ENCODE assay signal across 1 cellular context in genomic region chr6:30075094-30075986, GRCh38.
TF ChIP-seq lines count a peak whose summit lies in the region.

RNF39 (minus strand) TSS chr6:30075769; CDS start chr6:30075585, 184 bp downstream.

TF ChIP-seq in HepG2, 621 proteins besides CTCF, POLR2A, EP300 and RAD21 (continued from another document and continues in another):
- peak; percentile 78; the same call in 1 of the 2 replicates for TF ChIP-seq FOXO1 (CRISPR knock-in tag; IDR thresholded peaks at IDR 0.05)
- no peak; the same call in 1 of the 2 replicates for TF ChIP-seq ARHGAP35 (CRISPR knock-in tag; IDR thresholded peaks at IDR 0.05; ENCODE audit: borderline replicate concordance)
- peak; percentile 80; the same call in 1 of the 2 replicates for TF ChIP-seq ZNF569 (CRISPR knock-in tag; IDR thresholded peaks at IDR 0.05; ENCODE audit: borderline replicate concordance)
- TF ChIP-seq SIN3A (IDR thresholded peaks at IDR 0.05; ENCODE audit: borderline replicate concordance, low read depth, low read length): no peak
- 0 out of 2 replicates have a peak, but pooled peaks have one; percentile 14 for TF ChIP-seq KAT8 (CRISPR knock-in tag; IDR thresholded peaks at IDR 0.05)
- peak; percentile 82 for TF ChIP-seq ZNF446 (CRISPR knock-in tag; IDR thresholded peaks at IDR 0.05)
- TF ChIP-seq ZNF484 (CRISPR knock-in tag; IDR thresholded peaks at IDR 0.05; ENCODE audit: borderline replicate concordance, low read depth): 0 out of 2 replicates have a peak, but pooled peaks have one; percentile 51
- TF ChIP-seq NR3C1 (CRISPR knock-in tag; IDR thresholded peaks at IDR 0.05): no peak
- TF ChIP-seq ZNF263 (CRISPR knock-in tag; IDR thresholded peaks at IDR 0.05): peak; percentile 13; the same call in 1 of the 2 replicates
- peak; percentile 73; the same call in 1 of the 2 replicates for TF ChIP-seq HBP1 (CRISPR knock-in tag; IDR thresholded peaks at IDR 0.05; ENCODE audit: low read depth)
- TF ChIP-seq ZNF777 (CRISPR knock-in tag; IDR thresholded peaks at IDR 0.05): peak; percentile 87
- peak; percentile 32 for TF ChIP-seq ERF (CRISPR knock-in tag; IDR thresholded peaks at IDR 0.05)
- no peak for TF ChIP-seq ZNF101 (CRISPR knock-in tag; IDR thresholded peaks at IDR 0.05; ENCODE audit: borderline replicate concordance, low read depth)
- TF ChIP-seq ZNF713 (CRISPR knock-in tag; IDR thresholded peaks at IDR 0.05): 0 out of 2 replicates have a peak, but pooled peaks have one; percentile 33
- 0 out of 2 replicates have a peak, but pooled peaks have one; percentile 17 for TF ChIP-seq ZNF878 (CRISPR knock-in tag; IDR thresholded peaks at IDR 0.05)
- TF ChIP-seq CBX1 (IDR thresholded peaks at IDR 0.05; ENCODE audit: low read depth): no peak
- no peak for TF ChIP-seq ZNF430 (CRISPR knock-in tag; IDR thresholded peaks at IDR 0.05)
- peak; percentile 73 for TF ChIP-seq NRL (CRISPR knock-in tag; IDR thresholded peaks at IDR 0.05; ENCODE audit: borderline replicate concordance)
- peak; percentile 63 for TF ChIP-seq ZFY (CRISPR knock-in tag; IDR thresholded peaks at IDR 0.05)
- TF ChIP-seq NR2F2 (IDR thresholded peaks at IDR 0.05; ENCODE audit: borderline replicate concordance, low read depth): 0 out of 2 replicates have a peak, but pooled peaks have one; percentile 34
- 0 out of 2 replicates have a peak, but pooled peaks have one; percentile 87 for TF ChIP-seq HIVEP1 (CRISPR knock-in tag; IDR thresholded peaks at IDR 0.05)
- TF ChIP-seq ZBTB4 (CRISPR knock-in tag; IDR thresholded peaks at IDR 0.05; ENCODE audit: borderline replicate concordance): peak; percentile 80; the same call in 1 of the 2 replicates
- peak; percentile 40; the same call in 1 of the 2 replicates for TF ChIP-seq ZBTB7A (CRISPR knock-in tag; IDR thresholded peaks at IDR 0.05)
- TF ChIP-seq ZFP62 (CRISPR knock-in tag; IDR thresholded peaks at IDR 0.05): 0 out of 2 replicates have a peak, but pooled peaks have one; percentile 15
- 0 out of 2 replicates have a peak, but pooled peaks have one; percentile 78 for TF ChIP-seq ZNF30 (CRISPR knock-in tag; IDR thresholded peaks at IDR 0.05)
- TF ChIP-seq FOXM1 (CRISPR knock-in tag; IDR thresholded peaks at IDR 0.05): no peak
- TF ChIP-seq SOX6 (IDR thresholded peaks at IDR 0.05): no peak
- peak; percentile 52 for TF ChIP-seq SOX6 (CRISPR knock-in tag; IDR thresholded peaks at IDR 0.05)
- no peak; the same call in 1 of the 2 replicates for TF ChIP-seq ZNF556 (CRISPR knock-in tag; IDR thresholded peaks at IDR 0.05; ENCODE audit: borderline replicate concordance)
- no peak for TF ChIP-seq ONECUT2 (CRISPR knock-in tag; IDR thresholded peaks at IDR 0.05)
- no peak for TF ChIP-seq TARDBP (CRISPR knock-in tag; IDR thresholded peaks at IDR 0.05)
- TF ChIP-seq ZNF12 (CRISPR knock-in tag; IDR thresholded peaks at IDR 0.05): no peak
- TF ChIP-seq DNMT3B (CRISPR knock-in tag; conservative IDR thresholded peaks at IDR 0.05): no peak
- no peak for TF ChIP-seq ATF1 (CRISPR knock-in tag; IDR thresholded peaks at IDR 0.05)
- TF ChIP-seq TEF (CRISPR knock-in tag; IDR thresholded peaks at IDR 0.05): no peak; the same call in 1 of the 2 replicates
- TF ChIP-seq RFX3 (CRISPR knock-in tag; IDR thresholded peaks at IDR 0.05): no peak
- 0 out of 2 replicates have a peak, but pooled peaks have one; percentile 62 for TF ChIP-seq ZBTB46 (CRISPR knock-in tag; IDR thresholded peaks at IDR 0.05; ENCODE audit: borderline replicate concordance)
- TF ChIP-seq ZNF335 (CRISPR knock-in tag; IDR thresholded peaks at IDR 0.05): no peak
- no peak for TF ChIP-seq SOX13 (IDR thresholded peaks at IDR 0.05)
- peak in 1 of 2 experiments; percentile 17; a peak in 1 of 4 replicates for TF ChIP-seq SOX13 (CRISPR knock-in tag; conservative IDR thresholded peaks at IDR 0.05 in 1 of 2, IDR thresholded peaks at IDR 0.05 in 1 of 2)
- TF ChIP-seq THAP11 (CRISPR knock-in tag; IDR thresholded peaks at IDR 0.05): peak; percentile 55; the same call in 1 of the 2 replicates
- TF ChIP-seq ZNF550 (CRISPR knock-in tag; IDR thresholded peaks at IDR 0.05; ENCODE audit: borderline replicate concordance): peak; percentile 46
- TF ChIP-seq HOXD1 (CRISPR knock-in tag; IDR thresholded peaks at IDR 0.05): peak; percentile 74
- peak; percentile 32; the same call in 1 of the 2 replicates for TF ChIP-seq ZNF768 (CRISPR knock-in tag; IDR thresholded peaks at IDR 0.05)
- no peak for TF ChIP-seq SATB2 (CRISPR knock-in tag; IDR thresholded peaks at IDR 0.05)
- TF ChIP-seq IKZF5 (CRISPR knock-in tag; IDR thresholded peaks at IDR 0.05): peak; percentile 33; the same call in 1 of the 2 replicates
- no peak for TF ChIP-seq ZNF10 (CRISPR knock-in tag; IDR thresholded peaks at IDR 0.05; ENCODE audit: borderline replicate concordance, low read depth)
- TF ChIP-seq ZNF367 (CRISPR knock-in tag; IDR thresholded peaks at IDR 0.05; ENCODE audit: borderline replicate concordance): no peak
- no peak for TF ChIP-seq SP1 (IDR thresholded peaks at IDR 0.05)
- TF ChIP-seq SP1 (CRISPR knock-in tag; IDR thresholded peaks at IDR 0.05): no peak
- peak; percentile 88; the same call in 1 of the 2 replicates for TF ChIP-seq ZNF138 (CRISPR knock-in tag; IDR thresholded peaks at IDR 0.05; ENCODE audit: low read depth)
- no peak for TF ChIP-seq SNAPC4 (CRISPR knock-in tag; IDR thresholded peaks at IDR 0.05)
- 0 out of 2 replicates have a peak, but pooled peaks have one; percentile 44 for TF ChIP-seq ZMYM4 (CRISPR knock-in tag; IDR thresholded peaks at IDR 0.05)
- TF ChIP-seq MXI1 (IDR thresholded peaks at IDR 0.05; ENCODE audit: borderline replicate concordance, low read depth, low read length): no peak
- peak; percentile 37; the same call in 1 of the 2 replicates for TF ChIP-seq CBX5 (CRISPR knock-in tag; IDR thresholded peaks at IDR 0.05; ENCODE audit: borderline replicate concordance)
- no peak; the same call in 1 of the 2 replicates for TF ChIP-seq ZNF589 (CRISPR knock-in tag; conservative IDR thresholded peaks at IDR 0.05)
- TF ChIP-seq JARID2 (CRISPR knock-in tag; IDR thresholded peaks at IDR 0.05; ENCODE audit: insufficient replicate concordance): no peak
- peak; percentile 24; the same call in 1 of the 2 replicates for TF ChIP-seq SALL2 (CRISPR knock-in tag; IDR thresholded peaks at IDR 0.05)
- TF ChIP-seq GTF3A (CRISPR knock-in tag; conservative IDR thresholded peaks at IDR 0.05): no peak
- peak; percentile 68 for TF ChIP-seq FOXP4 (CRISPR knock-in tag; IDR thresholded peaks at IDR 0.05)
- TF ChIP-seq GTF2F1 (IDR thresholded peaks at IDR 0.05; ENCODE audit: low read length): no peak
